In genomic region chr1:147890177-147890790, GRCh38 we compare ENCODE assay signal across 8 cellular contexts. TPM values are rescaled to one million over a fixed set of nuclear protein-coding genes. Genes with fewer than 3 reads are reported as not detected.
DNase-seq lines count a peak whose midpoint lies in the region; ATAC-seq and TF ChIP-seq lines count a peak whose summit lies in the region.

No MANE protein-coding gene starts in this region.

- no peaks in the 10 kb centered on the region for H3K79me2 ChIP-seq in OCI-LY3 (ENCODE audit: low read length)

- no peaks in the 10 kb centered on the region for H3K9me3 ChIP-seq in OCI-LY3 (ENCODE audit: insufficient read depth, low read length)
- no peaks in the 10 kb centered on the region for H3K9me3 ChIP-seq in upper lobe of left lung

- WGBS in upper lobe of left lung, 2 donors: 4 to 8% methylated on average over 10 to 12 of the region's 12 CpGs

- no peak overlapping the region for H3K27ac ChIP-seq in OCI-LY3 (ENCODE audit: low read length)
- no peak overlapping the region for H3K27ac ChIP-seq in upper lobe of left lung

- peak; percentile 73 for ATAC-seq in HG03159 (IDR thresholded peaks at IDR 0.05; ENCODE audit: unreplicated experiment)
- ATAC-seq in omental fat pad (ENCODE audit: low FRiP score): peak; percentile 82
- ATAC-seq in upper lobe of left lung (ENCODE audit: low FRiP score in 2 of 2): peak; percentile 80 to 89
- no peak for ATAC-seq in HG03095 (IDR thresholded peaks at IDR 0.05; ENCODE audit: unreplicated experiment)

- peak overlapping the region; percentile 37 for H3K4me2 ChIP-seq in OCI-LY3 (ENCODE audit: low read length)

- TF ChIP-seq POLR2A in upper lobe of left lung (IDR thresholded peaks at IDR 0.05): no peak

- no peak for TF ChIP-seq EP300 in upper lobe of left lung (IDR thresholded peaks at IDR 0.05)

- peak; percentile 40 for DNase-seq in GM06990 (ENCODE audit: extremely low read depth, insufficient read length)
- DNase-seq in activated T-cell treated with anti-CD3 and anti-CD28 coated beads for 4 hours: peak; percentile 25
- DNase-seq in fibroblast of pulmonary artery (ENCODE audit: low read depth): peak; percentile 81
- DNase-seq in omental fat pad (ENCODE audit: low spot score): peak; percentile 30
- DNase-seq in upper lobe of left lung: peak; percentile 70 to 94

- H2AFZ ChIP-seq in OCI-LY3 (ENCODE audit: low read depth, low read length): no peak overlapping the region

- H3K27me3 ChIP-seq in GM06990 (replicated peaks; ENCODE audit: control insufficient read depth, insufficient read depth, low read length) (no peaks in the 10 kb centered on the region), OCI-LY3 (ENCODE audit: low read depth, low read length) (peaks cover 8% of the 10 kb centered on the region), upper lobe of left lung (no peaks in the 10 kb centered on the region)

- TF ChIP-seq CTCF in GM06990 (IDR thresholded peaks at IDR 0.05; ENCODE audit: insufficient read depth, low read length, poor library complexity, severe bottlenecking): peak; percentile 88
- TF ChIP-seq CTCF in OCI-LY3 (IDR thresholded peaks at IDR 0.05; ENCODE audit: low read depth, low read length): peak; percentile 94
- TF ChIP-seq CTCF in fibroblast of pulmonary artery (IDR thresholded peaks at IDR 0.05; ENCODE audit: low read length, missing control alignments): peak; percentile 84
- no peak for TF ChIP-seq CTCF in omental fat pad (IDR thresholded peaks at IDR 0.05)
- TF ChIP-seq CTCF in upper lobe of left lung (IDR thresholded peaks at IDR 0.05): peak; percentile 62 to 82 (median 66)

- H3K36me3 ChIP-seq in GM06990 (ENCODE audit: control insufficient read depth, insufficient read depth, low read length) (no peaks in the 10 kb centered on the region), OCI-LY3 (replicated peaks; ENCODE audit: low read depth, low read length) (no peaks in the 10 kb centered on the region), upper lobe of left lung (no peaks in the 10 kb centered on the region)

- no peaks in the 10 kb centered on the region for H4K20me1 ChIP-seq in OCI-LY3 (ENCODE audit: insufficient read depth, low read length)

- H3K4me3 ChIP-seq in GM06990 (replicated peaks; ENCODE audit: low read depth, low read length) (no peak overlapping the region), OCI-LY3 (ENCODE audit: low read length) (no peak overlapping the region), fibroblast of pulmonary artery (replicated peaks; ENCODE audit: low read depth, low read length) (no peak overlapping the region), upper lobe of left lung (no peak overlapping the region)

- H3K9ac ChIP-seq in OCI-LY3 (ENCODE audit: low read length): no peak overlapping the region

- H3K4me1 ChIP-seq in OCI-LY3 (ENCODE audit: low read length): no peaks in the 10 kb centered on the region
- H3K4me1 ChIP-seq in upper lobe of left lung: peaks cover 0 to 8% (median 6%) of the 10 kb centered on the region in 4 donors

RNA-seq across cellular contexts. Expression of gene GJA8, which starts 12.3 kb away (rescaled TPM):
- not detected for total RNA-seq in omental fat pad
- not detected for total RNA-seq in upper lobe of left lung

RNA-seq across cellular contexts. Expression of gene GPR89B, which starts 37.9 kb away (rescaled TPM):
- total RNA-seq in omental fat pad (10 to 100 TPM in 3 of 4 donors, 1 to 10 TPM in 1; 8.5 to 22.7 (median 12.5) TPM), upper lobe of left lung (10 to 100 TPM; 10.5 to 43.0 (median 20.3) TPM)

Comparison
In these comparisons a context has a peak if more than half of its experiments do, and no peak if none do; other contexts are left out.
1. DNase-seq: peak in every context shown above with its lines; median percentile 82 in upper lobe of left lung; 81 in fibroblast of pulmonary artery; 40 in GM06990; 30 in omental fat pad; 25 in activated T-cell treated with anti-CD3 and anti-CD28 coated beads for 4 hours.
2. CTCF ChIP-seq: peak in GM06990 (single experiment), OCI-LY3 (single experiment), fibroblast of pulmonary artery (single experiment) and upper lobe of left lung (6 of 6); none in omental fat pad (0 of 3).